Comparison of ENCODE assay signal across 8 cellular contexts in the genomic region with DNA sequence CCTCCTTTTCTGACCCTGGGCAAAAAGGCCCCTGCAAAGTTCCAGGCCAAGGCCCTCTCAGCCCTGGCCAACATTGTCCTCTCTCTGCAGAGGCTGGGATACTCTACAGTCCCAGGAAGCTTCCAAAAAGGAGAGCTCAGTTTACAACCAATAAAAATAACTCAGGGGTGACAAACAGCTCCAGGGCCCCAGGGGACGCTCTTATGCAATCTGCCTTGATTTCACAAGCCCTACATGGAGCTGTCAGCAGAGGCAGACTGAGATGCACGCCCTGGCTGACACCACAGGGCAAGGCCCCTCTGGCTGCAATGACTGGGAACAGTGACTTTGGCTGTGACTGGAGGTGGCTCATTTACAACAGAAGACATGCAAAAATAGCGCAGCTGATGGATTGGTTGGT.
DNase-seq lines count a peak whose midpoint lies in the region; ATAC-seq and TF ChIP-seq lines count a peak whose summit lies in the region.

No MANE protein-coding gene starts in this region.

- no peaks in the 10 kb centered on the region for H3K27me3 ChIP-seq in neutrophil

- peaks cover 20 to 29% of the 10 kb centered on the region in 2 experiments for H3K4me1 ChIP-seq in neutrophil (ENCODE audit: control insufficient read depth in 1 of 2, insufficient read depth in 1 of 2, low read depth in 1 of 2, low read length in 1 of 2)

- H3K4me3 ChIP-seq in epithelial cell of proximal tubule (ENCODE audit: low read depth, low read length) (no peak overlapping the region), neutrophil (ENCODE audit: low read depth in 1 of 2, low read length in 1 of 2) (no peak overlapping the region)

- TF ChIP-seq CTCF in epithelial cell of proximal tubule (conservative IDR thresholded peaks at IDR 0.05; ENCODE audit: low read depth, low read length) (no peak), neutrophil (IDR thresholded peaks at IDR 0.05) (no peak)

- no peaks in the 10 kb centered on the region for H3K36me3 ChIP-seq in neutrophil

- DNase-seq in DMS79 (lab: John Stamatoyannopoulos, UW), result peak; percentile 45
- peak; percentile 80 for DNase-seq in NCI-H187 treated with DMSO at 0.1 percent for 48 hours (lab: John Stamatoyannopoulos, UW)
- peak; percentile 42 for DNase-seq in epithelial cell of proximal tubule (ENCODE audit: low read depth)
- no peak for DNase-seq in SHP77 (lab: John Stamatoyannopoulos, UW)
- no peak for DNase-seq in NCI-H524 treated with DMSO at 0.1 percent for 48 hours (lab: John Stamatoyannopoulos, UW)

- no peaks in the 10 kb centered on the region for H3K9me3 ChIP-seq in neutrophil

- H3K27ac ChIP-seq in neutrophil, result peak overlapping the region; percentile 13

- no peak for ATAC-seq in GM18861 (IDR thresholded peaks at IDR 0.05; ENCODE audit: unreplicated experiment)
- no peak for ATAC-seq in GM18867 (IDR thresholded peaks at IDR 0.05; ENCODE audit: unreplicated experiment)

Comparison
In these comparisons a context has a peak if more than half of its experiments do, and no peak if none do; other contexts are left out.
1. DNase-seq: peak in DMS79 (single experiment), NCI-H187 treated with DMSO at 0.1 percent for 48 hours (single experiment) and epithelial cell of proximal tubule (single experiment); none in SHP77 (0 of 2) and NCI-H524 treated with DMSO at 0.1 percent for 48 hours (single experiment).